In genomic region chr13:26998265-26998664, GRCh38 we compare ENCODE assay signal across 18 cellular contexts.
"Had no signal": no experiment of that assay in that cellular context is flagged by ENCODE, and none has a peak within 500 bp of the region (broad histone marks: within the 10 kb centered on the region; RNA-seq: fewer than 3 reads in every experiment).

No MANE protein-coding gene starts in this region.

- H3K36me3 Mint-ChIP-seq: activated naive CD4-positive, alpha-beta T cell treated with anti-CD3 and anti-CD28 coated beads, Interleukin-2, amount 50 U/mL, for 24 hours had no signal

- H3K27me3 ChIP-seq: dorsolateral prefrontal cortex, right lobe of liver, upper lobe of right lung had no signal

- H3K4me3 Mint-ChIP-seq: activated CD8-positive, alpha-beta T cell treated with anti-CD3 and anti-CD28 coated beads for 36 hours; activated naive CD4-positive, alpha-beta T cell treated with anti-CD3 and anti-CD28 coated beads, Interleukin-2, amount 50 U/mL, for 24 hours; activated T-cell treated with anti-CD3 and anti-CD28 coated beads, Interleukin-2, amount 50 U/mL, for 4 hours; endodermal cell; nephron had no signal

- H3K27ac ChIP-seq: adrenal gland, dorsolateral prefrontal cortex, prostate gland, right lobe of liver, thoracic aorta, upper lobe of right lung, WERI-Rb-1 had no signal

- H3K4me1 ChIP-seq: adrenal gland, prostate gland, upper lobe of right lung had no signal

- H3K4me1 Mint-ChIP-seq: activated naive CD4-positive, alpha-beta T cell treated with anti-CD3 and anti-CD28 coated beads, Interleukin-2, amount 50 U/mL, for 24 hours; endodermal cell had no signal

- ATAC-seq: activated CD8-positive, alpha-beta T cell treated with anti-CD3 and anti-CD28 coated beads for 36 hours; activated T-cell treated with anti-CD3 and anti-CD28 coated beads, Interleukin-2, amount 50 U/mL, for 4 hours; left lobe of liver; right lobe of liver; upper lobe of right lung had no signal

- H3K9me3 Mint-ChIP-seq: activated CD8-positive, alpha-beta T cell treated with anti-CD3 and anti-CD28 coated beads for 36 hours; activated naive CD4-positive, alpha-beta T cell treated with anti-CD3 and anti-CD28 coated beads, Interleukin-2, amount 50 U/mL, for 24 hours; activated T-cell treated with anti-CD3 and anti-CD28 coated beads, Interleukin-2, amount 50 U/mL, for 4 hours; endodermal cell had no signal

- H3K36me3 ChIP-seq: adrenal gland, prostate gland, right lobe of liver, thoracic aorta, upper lobe of right lung, WERI-Rb-1 had no signal

- DNase-seq: activated CD4-positive, alpha-beta T cell treated with anti-CD3 and anti-CD28 coated beads for 4 hours; activated CD8-positive, alpha-beta T cell treated with anti-CD3 and anti-CD28 coated beads for 36 hours; activated T-cell treated with anti-CD3 and anti-CD28 coated beads, Interleukin-2, amount 50 U/mL, for 4 hours; adrenal gland; dorsolateral prefrontal cortex; endodermal cell; erythroblast; hippocampal formation; mesendoderm; stimulated activated CD4-positive, alpha-beta T cell treated with anti-CD3 and anti-CD28 coated beads, Interleukin-1b, Interleukin-23, amount 100 ng/mL, for 48 hours; upper lobe of right lung; WERI-Rb-1 had no signal

- H3K27ac Mint-ChIP-seq: activated CD8-positive, alpha-beta T cell treated with anti-CD3 and anti-CD28 coated beads for 36 hours; activated naive CD4-positive, alpha-beta T cell treated with anti-CD3 and anti-CD28 coated beads, Interleukin-2, amount 50 U/mL, for 24 hours; endodermal cell; nephron had no signal

- H3K4me3 ChIP-seq: adrenal gland, dorsolateral prefrontal cortex, prostate gland, right lobe of liver, thoracic aorta, upper lobe of right lung had no signal
